In genomic region chr16:11668590-11669379, GRCh38 we compare ENCODE assay signal across 8 cellular contexts. TPM values are rescaled to one million over a fixed set of nuclear protein-coding genes. Genes with fewer than 3 reads are reported as not detected.
DNase-seq lines count a peak whose midpoint lies in the region; ATAC-seq, FAIRE-seq and TF ChIP-seq lines count a peak whose summit lies in the region.

No MANE protein-coding gene starts in this region.

- no peak for TF ChIP-seq EP300 in A549 (IDR thresholded peaks at IDR 0.05)

- no peak overlapping the region for H3K27ac Mint-ChIP-seq in activated naive CD8-positive, alpha-beta T cell treated with anti-CD3 and anti-CD28 coated beads, Interleukin-2, amount 50 U/mL, for 24 hours
- no peak overlapping the region for H3K27ac Mint-ChIP-seq in stimulated activated naive B cell treated with anti-CD40 and anti-IgM and Interleukin-4, amounts not matched to agents 10 μg/mL and 1 μg/mL and 100 μg/mL, for 72 hours

- CTCF ChIA-PET in A549 (lab: Yijun Ruan, JAX), result interaction anchor here (1.3 to 2.8 kb wide), 4 partner anchors 9 to 273 kb away, joined by 3 to 7 read pairs (median 6); no protein-coding TSS in a partner anchor

- peak overlapping the region; percentile 100 for H3K4me2 ChIP-seq in A549

- FAIRE-seq in A549 (lab: Jason Lieb, UNC), result no peak

- H3K4me1 ChIP-seq in A549, result peaks cover 37% of the 10 kb centered on the region
- H3K4me1 ChIP-seq in HUES48 (ENCODE audit: control insufficient read depth, insufficient read depth, low read length), result peaks cover 26% of the 10 kb centered on the region

- H3K27me3 ChIP-seq in HUES48 (ENCODE audit: control insufficient read depth, insufficient read depth, low read length), result 0 out of 2 replicates have a peak, but pooled peaks cover 5% of the 10 kb centered on the region

- H3K4me3 ChIP-seq in A549, result peak overlapping the region; percentile 94
- H3K4me3 ChIP-seq in HUES48 (ENCODE audit: low read depth, low read length), result peak overlapping the region; percentile 80
- peak overlapping the region; percentile 88 for H3K4me3 ChIP-seq in iPS-18c (ENCODE audit: insufficient read depth, low read depth, low read length)

- no peaks in the 10 kb centered on the region for H3K9me3 Mint-ChIP-seq in activated naive CD8-positive, alpha-beta T cell treated with anti-CD3 and anti-CD28 coated beads, Interleukin-2, amount 50 U/mL, for 24 hours
- no peaks in the 10 kb centered on the region for H3K9me3 Mint-ChIP-seq in stimulated activated naive B cell treated with anti-CD40 and anti-IgM and Interleukin-4, amounts not matched to agents 10 μg/mL and 1 μg/mL and 100 μg/mL, for 72 hours

- no peak for TF ChIP-seq POLR2A in A549 (IDR thresholded peaks at IDR 0.05; ENCODE audit: low read length)

- WGBS in A549 (ENCODE audit: missing lambda C conversion rate), result 75% methylated on average over 5 of the region's 100 CpGs

- DNase-seq in A549 (ENCODE audit: low read depth in 1 of 2, low spot score in 1 of 2) (no peak), SHP77 treated with DMSO at 0.1 percent for 48 hours (lab: John Stamatoyannopoulos, UW) (no peak), DMS79 (lab: John Stamatoyannopoulos, UW) (no peak)
- DNase-seq in activated naive CD8-positive, alpha-beta T cell treated with anti-CD3 and anti-CD28 coated beads, Interleukin-2, amount 50 U/mL, for 24 hours, result no peak
- DNase-seq in stimulated activated naive B cell treated with anti-CD40 and anti-IgM and Interleukin-4, amounts not matched to agents 10 μg/mL and 1 μg/mL and 100 μg/mL, for 72 hours, result no peak

- H3K27ac ChIP-seq in A549 (peak overlapping the region; percentile 83 to 92), HUES48 (ENCODE audit: low read depth, low read length) (peak overlapping the region; percentile 42)

- no peak for ATAC-seq in A549
- ATAC-seq in activated naive CD8-positive, alpha-beta T cell treated with anti-CD3 and anti-CD28 coated beads, Interleukin-2, amount 50 U/mL, for 24 hours, result no peak
- peak in 1 of 2 donors; percentile 2 for ATAC-seq in stimulated activated naive B cell treated with anti-CD40 and anti-IgM and Interleukin-4, amounts not matched to agents 10 μg/mL and 1 μg/mL and 100 μg/mL, for 72 hours (replicated peaks)
- no peak for ATAC-seq in GM19467 (IDR thresholded peaks at IDR 0.05; ENCODE audit: unreplicated experiment)

- peak overlapping the region; percentile 79 for H3K4me3 Mint-ChIP-seq in activated naive CD8-positive, alpha-beta T cell treated with anti-CD3 and anti-CD28 coated beads, Interleukin-2, amount 50 U/mL, for 24 hours
- peak overlapping the region; percentile 78 to 83 for H3K4me3 Mint-ChIP-seq in stimulated activated naive B cell treated with anti-CD40 and anti-IgM and Interleukin-4, amounts not matched to agents 10 μg/mL and 1 μg/mL and 100 μg/mL, for 72 hours

- H3K4me1 Mint-ChIP-seq in activated naive CD8-positive, alpha-beta T cell treated with anti-CD3 and anti-CD28 coated beads, Interleukin-2, amount 50 U/mL, for 24 hours, result peaks cover 73% of the 10 kb centered on the region
- H3K4me1 Mint-ChIP-seq in stimulated activated naive B cell treated with anti-CD40 and anti-IgM and Interleukin-4, amounts not matched to agents 10 μg/mL and 1 μg/mL and 100 μg/mL, for 72 hours, result peaks cover 66 to 79% of the 10 kb centered on the region in 2 donors

- H3K36me3 Mint-ChIP-seq in activated naive CD8-positive, alpha-beta T cell treated with anti-CD3 and anti-CD28 coated beads, Interleukin-2, amount 50 U/mL, for 24 hours (ENCODE audit: low read depth), result no peaks in the 10 kb centered on the region
- H3K36me3 Mint-ChIP-seq in stimulated activated naive B cell treated with anti-CD40 and anti-IgM and Interleukin-4, amounts not matched to agents 10 μg/mL and 1 μg/mL and 100 μg/mL, for 72 hours, result peaks cover 2 to 10% of the 10 kb centered on the region in 2 donors

- no peaks in the 10 kb centered on the region for H3K36me3 ChIP-seq in HUES48 (ENCODE audit: control insufficient read depth, insufficient read depth, low read length)

- POLR2A ChIA-PET in A549 (lab: Yijun Ruan, JAX), result interaction anchor here (1.0 kb wide), 1 partner anchor 28 kb away, joined by 4 read pairs; no protein-coding TSS in a partner anchor

- TF ChIP-seq RAD21 in A549 (conservative IDR thresholded peaks at IDR 0.05 in 1 of 2, IDR thresholded peaks at IDR 0.05 in 1 of 2), result no peak

- H3K9ac ChIP-seq in HUES48 (ENCODE audit: low read depth, low read length), result peak overlapping the region; percentile 68

- H3K27me3 Mint-ChIP-seq in activated naive CD8-positive, alpha-beta T cell treated with anti-CD3 and anti-CD28 coated beads, Interleukin-2, amount 50 U/mL, for 24 hours, result no peaks in the 10 kb centered on the region
- H3K27me3 Mint-ChIP-seq in stimulated activated naive B cell treated with anti-CD40 and anti-IgM and Interleukin-4, amounts not matched to agents 10 μg/mL and 1 μg/mL and 100 μg/mL, for 72 hours, result no peaks in the 10 kb centered on the region

- no peaks in the 10 kb centered on the region for H3K9me3 ChIP-seq in A549
- no peaks in the 10 kb centered on the region for H3K9me3 ChIP-seq in HUES48 (ENCODE audit: control insufficient read depth, insufficient read depth, low read length)
- no peaks in the 10 kb centered on the region for H3K9me3 ChIP-seq in iPS-18c (ENCODE audit: control insufficient read depth, insufficient read depth, low read length)

- no peak for TF ChIP-seq CTCF in A549 (IDR thresholded peaks at IDR 0.05)

TF ChIP-seq in A549, 52 proteins besides CTCF, POLR2A, EP300 and RAD21:
- TF ChIP-seq RNF2 (IDR thresholded peaks at IDR 0.05; ENCODE audit: borderline replicate concordance, low read depth), result no peak
- no peak for TF ChIP-seq POLR2AphosphoS2 (conservative IDR thresholded peaks at IDR 0.05; ENCODE audit: low read length)
- no peak for TF ChIP-seq ZC3H11A (IDR thresholded peaks at IDR 0.05)
- no peak for TF ChIP-seq USF2 (IDR thresholded peaks at IDR 0.05)
- TF ChIP-seq HOXA7 (CRISPR knock-in tag; IDR thresholded peaks at IDR 0.05), result no peak
- no peak for TF ChIP-seq CBX8 (IDR thresholded peaks at IDR 0.05)
- TF ChIP-seq SMC3 (IDR thresholded peaks at IDR 0.05), result no peak
- no peak for TF ChIP-seq KDM5A (IDR thresholded peaks at IDR 0.05)
- TF ChIP-seq E2F6 (IDR thresholded peaks at IDR 0.05; ENCODE audit: borderline replicate concordance, low read depth), result no peak
- no peak for TF ChIP-seq MAZ (IDR thresholded peaks at IDR 0.05; ENCODE audit: borderline replicate concordance, low read depth, low read length)
- TF ChIP-seq EHMT2 (IDR thresholded peaks at IDR 0.05; ENCODE audit: low read depth), result no peak
- no peak for TF ChIP-seq NPAS2 (CRISPR knock-in tag; IDR thresholded peaks at IDR 0.05; ENCODE audit: borderline replicate concordance)
- no peak for TF ChIP-seq CBX2 (IDR thresholded peaks at IDR 0.05; ENCODE audit: borderline replicate concordance, low read depth)
- TF ChIP-seq HOXB5 (CRISPR knock-in tag; IDR thresholded peaks at IDR 0.05), result no peak
- no peak for TF ChIP-seq TFCP2L1 (CRISPR knock-in tag; IDR thresholded peaks at IDR 0.05)
- TF ChIP-seq ATOH8 (CRISPR knock-in tag; IDR thresholded peaks at IDR 0.05; ENCODE audit: low read depth), result no peak

RNA-seq across cellular contexts. Expression of gene SNN, which starts 0.5 kb away (rescaled TPM):
- polyA plus RNA-seq in A549 (2011; rRNA removed), result 6.3 and 6.7 TPM in 2 replicates
- polyA plus RNA-seq in A549 (2012; cell fraction: cytosol; rRNA removed), result 5.9 and 8.5 TPM in 2 replicates
- 3.6 and 5.0 TPM in 2 replicates for polyA plus RNA-seq in A549 (2012; cell fraction: nucleus; rRNA removed)
- 8.9 to 10.7 TPM (median 9.7 TPM) in 3 replicates for polyA plus RNA-seq in A549 (2017; fragmentation: RNase III; extraction: RNeasy Plus Mini Kit Qiagen cat#74134 plus additional on column Dnase treatment)
- 4.3 and 4.4 TPM in 2 replicates for polyA minus RNA-seq in A549 (2011; rRNA and poly(A)+ RNA removed)
